ENCODE assay signal across 5 cellular contexts in the genomic region with DNA sequence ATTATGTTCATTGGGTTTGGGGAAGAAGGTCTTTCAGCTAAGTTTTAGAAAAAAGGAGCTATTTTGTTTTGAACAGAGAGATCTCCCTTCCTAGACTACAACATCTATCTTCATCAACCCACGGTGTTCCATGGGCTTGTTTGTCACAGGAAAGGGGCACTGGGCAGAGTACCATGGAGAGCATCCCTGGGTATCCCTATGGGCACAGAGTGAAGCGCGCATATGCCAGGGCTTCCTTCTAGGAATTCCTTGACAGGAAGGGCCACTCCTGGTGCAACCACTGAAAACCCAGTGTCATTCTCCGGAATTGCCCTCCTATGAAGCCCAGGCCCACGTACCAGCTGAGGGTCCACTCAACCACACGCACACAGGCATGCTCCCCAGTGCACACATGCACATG.
"Had no signal": no experiment of that assay in that cellular context is flagged by ENCODE, and none has a peak within 500 bp of the region (broad histone marks: within the 10 kb centered on the region; RNA-seq: fewer than 3 reads in every experiment).

No MANE protein-coding gene starts in this region.

- H3K27ac Mint-ChIP-seq: IgD-negative memory B cell had no signal

- H3K4me1 Mint-ChIP-seq: IgD-negative memory B cell had no signal

- H3K4me3 Mint-ChIP-seq: IgD-negative memory B cell had no signal

- DNase-seq: GM23248, GOT3, H7, KG1 had no signal

- H3K36me3 Mint-ChIP-seq: IgD-negative memory B cell had no signal
